Comparison of ENCODE assay signal across 18 cellular contexts in the genomic region with DNA sequence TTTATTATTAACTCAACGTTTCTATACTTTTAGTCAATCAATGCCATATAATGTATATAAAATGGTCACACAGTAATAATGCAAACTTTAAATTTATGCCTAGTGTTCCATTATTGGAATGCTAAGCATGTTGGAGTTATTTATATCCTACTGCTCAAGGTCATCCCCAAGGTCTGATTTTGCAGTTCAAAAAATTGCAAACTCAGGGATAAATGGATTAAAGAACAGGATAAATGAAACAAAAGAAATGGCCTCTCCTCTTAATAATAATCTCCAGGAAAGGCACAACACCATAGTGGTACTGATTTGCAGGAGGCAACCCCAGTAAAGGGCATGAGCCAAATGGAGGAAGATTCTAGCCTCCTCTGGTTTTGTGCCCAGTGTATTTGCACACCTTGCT.
DNase-seq lines count a peak whose midpoint lies in the region; ATAC-seq and TF ChIP-seq lines count a peak whose summit lies in the region.
"Had no signal": no experiment of that assay in that cellular context is flagged by ENCODE, and none has a peak within 500 bp of the region (broad histone marks: within the 10 kb centered on the region; RNA-seq: fewer than 3 reads in every experiment).

No MANE protein-coding gene starts in this region.

- in situ Hi-C loops in IMR-90 (cut with MboI; ENCODE audit: low sequenced_read_pairs) = no loop called here

- no TSS peak for BruUV-seq in IMR-90 (replicated peaks; lab: Mats Ljungman, UMichigan)

- no peaks in the 10 kb centered on the region for H3F3A ChIP-seq in DOHH2 (ENCODE audit: control insufficient read depth, insufficient read depth)

- no peak for DNase-seq in IMR-90
- DNase-seq in RPMI8226 = peak; percentile 59
- no peak for DNase-seq in epidermal melanocyte (ENCODE audit: insufficient read length, low spot score)
- no peak for DNase-seq in stimulated activated CD4-positive, alpha-beta T cell treated with anti-CD3 and anti-CD28 coated beads, Interleukin-4, amount 100 ng/mL, for 1 hour
- DNase-seq in 8988T = no peak
- DNase-seq: ACHN; AML-193; BE2C; Calu3; CD4-positive, alpha-beta T cell; COR-L47; DMS53; DMS79 treated with DMSO at 0.1 percent for 48 hours; GM23248; H9 had no signal

- no peak overlapping the region for H2AFZ ChIP-seq in IMR-90 (replicated peaks; ENCODE audit: low read length, poor library complexity)
- H2AFZ ChIP-seq: GM23248 had no signal

- no peaks in the 10 kb centered on the region; the same call in 1 of the 2 replicates for H3K9me3 ChIP-seq in DOHH2 (ENCODE audit: control insufficient read depth, insufficient read depth, low read length)
- no peaks in the 10 kb centered on the region for H3K9me3 ChIP-seq in IMR-90 (ENCODE audit: control insufficient read depth, insufficient read depth, low read length)
- H3K9me3 ChIP-seq: BE2C; BLaER1 treated with 17β-estradiol and CSF1 and Interleukin-3, amounts not matched to agents 10 nM and 100 nM had no signal

- no peak overlapping the region for H3K18ac ChIP-seq in IMR-90 (ENCODE audit: low read depth, low read length)

- no peaks in the 10 kb centered on the region for H3K79me1 ChIP-seq in IMR-90 (ENCODE audit: low read depth in 1 of 2, low read length in 2 of 2)

- no peak overlapping the region for H2BK5ac ChIP-seq in IMR-90 (ENCODE audit: low read depth, low read length, poor library complexity, severe bottlenecking)

- H3K27ac ChIP-seq in DOHH2 (ENCODE audit: low read depth, low read length) (no peak overlapping the region), IMR-90 (ENCODE audit: insufficient read depth, low read length) (no peak overlapping the region)
- H3K27ac ChIP-seq: BLaER1 treated with 17β-estradiol and CSF1 and Interleukin-3, amounts not matched to agents 10 nM and 100 nM; GM23248 had no signal

- H4K8ac ChIP-seq in IMR-90 (ENCODE audit: low read depth in 2 of 2, low read length in 2 of 2) = no peak overlapping the region

- ATAC-seq in IMR-90 (ENCODE audit: low read depth) = no peak
- ATAC-seq: HCT116 had no signal

- H4K20me1 ChIP-seq in DOHH2 (ENCODE audit: control insufficient read depth, insufficient read depth, low read depth, low read length) = no peaks in the 10 kb centered on the region
- no peaks in the 10 kb centered on the region for H4K20me1 ChIP-seq in IMR-90 (ENCODE audit: insufficient read depth, low read length)
- H4K20me1 ChIP-seq: BLaER1 treated with 17β-estradiol and CSF1 and Interleukin-3, amounts not matched to agents 10 nM and 100 nM had no signal

- dilution Hi-C loops in IMR-90 (cut with HindIII; ENCODE audit: low sequenced_read_pairs, unreplicated experiment) = no loop called here

- no peak overlapping the region for H2AK5ac ChIP-seq in IMR-90 (ENCODE audit: low read depth, low read length)

- H3K9me1 ChIP-seq in IMR-90 (ENCODE audit: insufficient read depth, low read length) = no peaks in the 10 kb centered on the region

- WGBS in IMR-90 (ENCODE audit: extremely low coverage in 2 of 2, insufficient read length in 1 of 2), 2 experiments = no CpG with 5 or more reads among the region's 1 CpG

- H3K4me1 ChIP-seq in DOHH2 (ENCODE audit: control insufficient read depth, low read length) = peaks cover 43% of the 10 kb centered on the region
- no peaks in the 10 kb centered on the region for H3K4me1 ChIP-seq in IMR-90 (ENCODE audit: control insufficient read depth, insufficient read depth, low read length)
- H3K4me1 ChIP-seq: BE2C had no signal

- no peaks in the 10 kb centered on the region for H3K9me2 ChIP-seq in DOHH2 (replicated peaks; ENCODE audit: control insufficient read depth, low read length)

- CTCF ChIA-PET in IMR-90 (lab: Yijun Ruan, JAX) = interaction anchor here (0.6 kb wide), 2 partner anchors 12 to 1495 kb away, joined by 3 read pairs; no protein-coding TSS in a partner anchor

- no peaks in the 10 kb centered on the region for H3K36me3 ChIP-seq in DOHH2 (ENCODE audit: control insufficient read depth, low read length)
- H3K36me3 ChIP-seq in IMR-90 (ENCODE audit: control insufficient read depth, insufficient read depth, low read length) = no peaks in the 10 kb centered on the region
- H3K36me3 ChIP-seq: BE2C; BLaER1 treated with 17β-estradiol and CSF1 and Interleukin-3, amounts not matched to agents 10 nM and 100 nM had no signal

- no peak overlapping the region for H2BK120ac ChIP-seq in IMR-90 (ENCODE audit: low read depth, low read length)

- H3K56ac ChIP-seq in IMR-90 (ENCODE audit: extremely low read depth, insufficient read depth, low read length) = no peak overlapping the region

- no peak for TF ChIP-seq POLR2A in IMR-90 (IDR thresholded peaks at IDR 0.05; ENCODE audit: low read depth, low read length)

- no peak overlapping the region for H3K23ac ChIP-seq in IMR-90 (ENCODE audit: low read depth, low read length)

- no peak overlapping the region for H2BK15ac ChIP-seq in IMR-90 (ENCODE audit: low read depth, low read length)

- H2AK9ac ChIP-seq in IMR-90 (replicated peaks; ENCODE audit: low read depth, low read length, poor library complexity) = no peak overlapping the region

- no peak overlapping the region for H3K9ac ChIP-seq in IMR-90 (ENCODE audit: low read depth, low read length)
- H3K9ac ChIP-seq: BLaER1 treated with 17β-estradiol and CSF1 and Interleukin-3, amounts not matched to agents 10 nM and 100 nM; GM23248 had no signal

- no peak overlapping the region for H4K91ac ChIP-seq in IMR-90 (ENCODE audit: insufficient read depth, low read depth, low read length)

- intact Hi-C loops in IMR-90 (cut with micrococcal nuclease) = no loop called here

- no peak for TF ChIP-seq RAD21 in IMR-90 (IDR thresholded peaks at IDR 0.05; ENCODE audit: low read length)

- H4K5ac ChIP-seq in IMR-90 (ENCODE audit: low read depth, low read length) = no peak overlapping the region

- peak overlapping the region; percentile 59 for H3K4me2 ChIP-seq in DOHH2 (ENCODE audit: low read length)
- no peak overlapping the region for H3K4me2 ChIP-seq in IMR-90 (ENCODE audit: low read depth, low read length)
- H3K4me2 ChIP-seq: BLaER1 treated with 17β-estradiol and CSF1 and Interleukin-3, amounts not matched to agents 10 nM and 100 nM had no signal

- no peak overlapping the region for H3K4ac ChIP-seq in IMR-90 (ENCODE audit: low read depth, low read length)

- no peak overlapping the region for H3K4me3 ChIP-seq in DOHH2 (ENCODE audit: low read length)
- no peak overlapping the region for H3K4me3 ChIP-seq in IMR-90 (ENCODE audit: insufficient read depth, low read depth, low read length)
- H3K4me3 ChIP-seq: BLaER1 treated with 17β-estradiol and CSF1 and Interleukin-3, amounts not matched to agents 10 nM and 100 nM; GM23248 had no signal

- H3K27me3 ChIP-seq in DOHH2 (ENCODE audit: control insufficient read depth, low read length) (no peaks in the 10 kb centered on the region), IMR-90 (ENCODE audit: control insufficient read depth, insufficient read depth, low read length) (no peaks in the 10 kb centered on the region)
- H3K27me3 ChIP-seq: BE2C; BLaER1 treated with 17β-estradiol and CSF1 and Interleukin-3, amounts not matched to agents 10 nM and 100 nM had no signal

- TF ChIP-seq CTCF in DOHH2 (IDR thresholded peaks at IDR 0.05; ENCODE audit: low read depth, low read length, poor library complexity, severe bottlenecking) (no peak), IMR-90 (conservative IDR thresholded peaks at IDR 0.05; ENCODE audit: low read depth, low read length) (no peak)

- H3K79me2 ChIP-seq in DOHH2 (ENCODE audit: control insufficient read depth, low read length) = no peaks in the 10 kb centered on the region

- H2BK20ac ChIP-seq in IMR-90 (ENCODE audit: low read depth, low read length) = no peak overlapping the region

- POLR2A ChIA-PET in IMR-90 (lab: Charles Lee; ENCODE audit: unreplicated experiment) = no interaction called here

- H3K14ac ChIP-seq in IMR-90 (replicated peaks; ENCODE audit: low read depth, low read length) = no peak overlapping the region

TF ChIP-seq in IMR-90, 13 proteins besides CTCF, POLR2A, EP300 and RAD21:
- peak; percentile 61; the same call in 1 of the 2 replicates for TF ChIP-seq MAFK (IDR thresholded peaks at IDR 0.05; ENCODE audit: low read depth, low read length)
- TF ChIP-seq, protein P1, sequence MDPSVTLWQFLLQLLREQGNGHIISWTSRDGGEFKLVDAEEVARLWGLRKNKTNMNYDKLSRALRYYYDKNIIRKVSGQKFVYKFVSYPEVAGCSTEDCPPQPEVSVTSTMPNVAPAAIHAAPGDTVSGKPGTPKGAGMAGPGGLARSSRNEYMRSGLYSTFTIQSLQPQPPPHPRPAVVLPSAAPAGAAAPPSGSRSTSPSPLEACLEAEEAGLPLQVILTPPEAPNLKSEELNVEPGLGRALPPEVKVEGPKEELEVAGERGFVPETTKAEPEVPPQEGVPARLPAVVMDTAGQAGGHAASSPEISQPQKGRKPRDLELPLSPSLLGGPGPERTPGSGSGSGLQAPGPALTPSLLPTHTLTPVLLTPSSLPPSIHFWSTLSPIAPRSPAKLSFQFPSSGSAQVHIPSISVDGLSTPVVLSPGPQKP (IDR thresholded peaks at IDR 0.05; ENCODE audit: borderline replicate concordance, low read depth, low read length) = no peak
